ENCODE assay signal across 9 cellular contexts in the genomic region with DNA sequence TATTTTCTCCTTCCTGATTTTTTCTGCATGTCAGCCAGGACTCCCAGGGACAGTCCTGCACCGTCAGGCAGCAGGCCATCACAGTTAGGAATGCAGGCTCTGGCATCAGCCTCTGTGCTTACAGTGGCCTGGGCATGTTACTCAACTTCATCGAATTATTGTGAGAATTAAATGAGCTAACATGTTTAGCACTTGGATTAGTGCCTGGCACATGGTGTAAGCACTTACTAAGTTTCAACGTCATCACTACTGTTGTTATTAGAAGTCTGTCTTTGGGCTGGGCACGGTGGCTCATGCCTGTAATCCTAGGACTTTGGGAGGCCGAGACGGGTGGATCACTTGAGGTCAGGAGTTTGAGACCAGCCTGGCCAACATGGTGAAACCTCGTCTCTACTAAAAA.
A peak's percentile ranks its signal among the peaks of the same experiment; 100 is the strongest.
DNase-seq lines count a peak whose midpoint lies in the region; ATAC-seq and TF ChIP-seq lines count a peak whose summit lies in the region.
"Had no signal": no experiment of that assay in that cellular context is flagged by ENCODE, and none has a peak within 500 bp of the region (broad histone marks: within the 10 kb centered on the region; RNA-seq: fewer than 3 reads in every experiment).

No MANE protein-coding gene starts in this region.

- H3K36me3 ChIP-seq in ACC112 (ENCODE audit: insufficient read depth, low read length): peaks cover 8% of the 10 kb centered on the region; the same call in 1 of the 2 replicates
- H3K36me3 ChIP-seq in muscle layer of duodenum (ENCODE audit: control insufficient read depth in 1 of 2, insufficient read depth in 2 of 2, low read length in 2 of 2): peaks cover 22 to 29% of the 10 kb centered on the region in 2 donors

- H3K27me3 ChIP-seq in ACC112 (ENCODE audit: insufficient read depth, low read length) (no peaks in the 10 kb centered on the region), muscle layer of duodenum (ENCODE audit: low read depth, low read length) (no peaks in the 10 kb centered on the region)

- no peaks in the 10 kb centered on the region for H3K9me3 ChIP-seq in muscle layer of duodenum (ENCODE audit: control insufficient read depth in 1 of 2, low read length in 2 of 2)

- H3K79me2 ChIP-seq in ACC112 (ENCODE audit: control insufficient read depth, insufficient read depth, low read length, unreplicated experiment): no peaks in the 10 kb centered on the region

- H3K27ac ChIP-seq in ACC112 (ENCODE audit: low read depth, low read length): peak overlapping the region; percentile 50; the same call in 1 of the 2 replicates
- peak overlapping the region; percentile 24 for H3K27ac ChIP-seq in muscle layer of duodenum (ENCODE audit: low read length)

- peaks cover 6% of the 10 kb centered on the region for H3K4me1 ChIP-seq in ACC112 (ENCODE audit: control insufficient read depth, insufficient read depth, low read length, unreplicated experiment)
- peaks cover 0 to 3% of the 10 kb centered on the region in 2 donors for H3K4me1 ChIP-seq in muscle layer of duodenum (ENCODE audit: control insufficient read depth in 1 of 2, insufficient read depth in 2 of 2, low read length in 2 of 2)

- no peak for ATAC-seq in GM19452 (IDR thresholded peaks at IDR 0.05; ENCODE audit: unreplicated experiment)

- peak; percentile 28 for DNase-seq in LNCaP clone FGC (ENCODE audit: low read depth)
- DNase-seq in fibroblast of gingiva (ENCODE audit: low read depth): peak; percentile 99
- DNase-seq in stimulated activated CD4-positive, alpha-beta T cell treated with anti-CD3 and anti-CD28 coated beads, Interleukin-1b, Interleukin-23, amount 100 ng/mL, for 48 hours: no peak
- no peak for DNase-seq in NCI-H510A treated with DMSO at 0.1 percent for 48 hours (lab: John Stamatoyannopoulos, UW)
- DNase-seq in D341Med (ENCODE audit: low spot score): no peak

- H2AFZ ChIP-seq in ACC112 (ENCODE audit: low read length, unreplicated experiment): no peak overlapping the region

- H3K4me3 ChIP-seq in ACC112 (ENCODE audit: low read depth, low read length): no peak overlapping the region
- H3K4me3 ChIP-seq in LNCaP clone FGC (ENCODE audit: low read depth, low read length): no peak overlapping the region
- H3K4me3 ChIP-seq in muscle layer of duodenum (ENCODE audit: low read depth in 1 of 2, low read length in 2 of 2): no peak overlapping the region
- H3K4me3 ChIP-seq: skin epidermis had no signal

- no peak for TF ChIP-seq CTCF in LNCaP clone FGC (IDR thresholded peaks at IDR 0.05; ENCODE audit: control insufficient read depth, extremely low read depth, insufficient read depth)

Comparison
In these comparisons a context has a peak if more than half of its experiments do, and no peak if none do; other contexts are left out.
1. DNase-seq: peak in LNCaP clone FGC (single experiment) and fibroblast of gingiva (single experiment); none in stimulated activated CD4-positive, alpha-beta T cell treated with anti-CD3 and anti-CD28 coated beads, Interleukin-1b, Interleukin-23, amount 100 ng/mL, for 48 hours (single experiment), NCI-H510A treated with DMSO at 0.1 percent for 48 hours (single experiment) and D341Med (single experiment).